19 cellular contexts compared by ENCODE assay signal in the genomic region with DNA sequence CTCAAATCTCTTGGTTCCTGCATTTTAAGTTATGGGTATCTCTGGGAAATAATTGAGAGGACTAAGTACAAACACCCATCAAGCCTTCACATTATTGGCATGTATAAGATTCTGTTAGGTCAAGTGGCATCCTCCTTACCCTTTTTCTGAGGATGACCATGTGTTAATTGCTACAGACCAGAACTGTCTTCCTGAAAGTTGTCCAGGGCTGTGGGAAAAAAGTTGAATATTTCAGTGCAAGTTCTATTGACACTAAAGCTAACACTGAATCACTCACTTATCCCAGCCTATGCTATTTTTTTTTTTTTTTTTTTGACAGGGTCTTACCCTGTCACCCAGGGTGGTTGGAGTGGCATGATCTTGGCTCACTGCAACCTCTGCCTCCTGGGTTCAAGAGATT.
DNase-seq lines count a peak whose midpoint lies in the region; ATAC-seq and TF ChIP-seq lines count a peak whose summit lies in the region.
"Had no signal": no experiment of that assay in that cellular context is flagged by ENCODE, and none has a peak within 500 bp of the region (broad histone marks: within the 10 kb centered on the region; RNA-seq: fewer than 3 reads in every experiment).

No MANE protein-coding gene starts in this region.

- no peaks in the 10 kb centered on the region for H3K27me3 ChIP-seq in AG04450 (ENCODE audit: control insufficient read depth, insufficient read depth, low read length)
- peaks cover 10% of the 10 kb centered on the region for H3K27me3 ChIP-seq in HUES48 (ENCODE audit: control insufficient read depth, insufficient read depth, low read length)
- H3K27me3 ChIP-seq: esophagus muscularis mucosa, MG63, spleen had no signal

- no peaks in the 10 kb centered on the region for H3K9me3 Mint-ChIP-seq in nephron
- H3K9me3 Mint-ChIP-seq: memory B cell had no signal

- DNase-seq in AG04450 (ENCODE audit: low read depth, low spot score) (no peak), cardiac fibroblast (ENCODE audit: low read depth in 2 of 2) (peak; percentile 45 to 70), foreskin fibroblast (no peak), left cardiac atrium (no peak), UCSD-AML1 (lab: John Stamatoyannopoulos, UW; ENCODE audit: unreplicated experiment) (no peak)
- DNase-seq: activated naive CD4-positive, alpha-beta T cell treated with anti-CD3 and anti-CD28 coated beads, Interleukin-2, amount 10 ng/mL, durations not matched to agents 7 days and 5 days; cerebellar nuclear complex; NCI-H2081 treated with DMSO at 0.1 percent for 48 hours; NCI-H82; nucleus accumbens; spleen had no signal

- intact Hi-C loops in left cardiac atrium (cut with DNase I) = no loop called here

- TF ChIP-seq CTCF in AG04450 (IDR thresholded peaks at IDR 0.05; ENCODE audit: low read depth, low read length) (no peak), cardiac fibroblast (IDR thresholded peaks at IDR 0.05; ENCODE audit: low read depth, low read length) (no peak), nephron (IDR thresholded peaks at IDR 0.05; ENCODE audit: unreplicated experiment in 3 of 3) (no peak), foreskin fibroblast (IDR thresholded peaks at IDR 0.05; ENCODE audit: low read depth, low read length) (no peak)

- POLR2A ChIA-PET in AG04450 (lab: Yijun Ruan, JAX) = interaction anchor here (0.7 to 1.1 kb wide), 3 partner anchors 21 to 45 kb away, joined by 3 to 5 read pairs (median 4); no protein-coding TSS in a partner anchor

- ATAC-seq in GM21723 (IDR thresholded peaks at IDR 0.05; ENCODE audit: unreplicated experiment) (no peak), left cardiac atrium (no peak)

- peaks cover 77% of the 10 kb centered on the region for H3K4me1 Mint-ChIP-seq in nephron

- CTCF ChIA-PET in AG04450 (lab: Charles Lee) = no interaction called here

- no peak overlapping the region for H3K9ac ChIP-seq in HUES48 (ENCODE audit: low read depth, low read length)

- H3K27ac ChIP-seq in AG04450 (ENCODE audit: low read depth, low read length) (peak overlapping the region; percentile 98), HUES48 (ENCODE audit: low read depth, low read length) (peak overlapping the region; percentile 59)

- H3K4me1 ChIP-seq in HUES48 (ENCODE audit: control insufficient read depth, insufficient read depth, low read length) = peaks cover 26% of the 10 kb centered on the region

- no peaks in the 10 kb centered on the region for H3K36me3 Mint-ChIP-seq in nephron (ENCODE audit: low read depth)
- H3K36me3 Mint-ChIP-seq: memory B cell had no signal

- H3K27me3 Mint-ChIP-seq in nephron (ENCODE audit: low read depth) = peaks cover 19% of the 10 kb centered on the region
- H3K27me3 Mint-ChIP-seq: B cell, memory B cell had no signal

- H3K4me3 Mint-ChIP-seq in nephron = no peak overlapping the region
- H3K4me3 Mint-ChIP-seq: activated naive CD4-positive, alpha-beta T cell treated with anti-CD3 and anti-CD28 coated beads, Interleukin-2, amount 10 ng/mL, durations not matched to agents 7 days and 5 days; B cell; memory B cell; T-helper 2 cell treated with Interferon-gamma antibody and Interleukin-4, amounts not matched to agents 5 μg/mL and 100 μg/mL, for 36 hours had no signal

- H3K36me3 ChIP-seq in HUES48 (ENCODE audit: control insufficient read depth, insufficient read depth, low read length) = no peaks in the 10 kb centered on the region
- H3K36me3 ChIP-seq: esophagus muscularis mucosa, MG63, spleen had no signal

- H3K27ac Mint-ChIP-seq in nephron = peak overlapping the region in 2 of 3 experiments; percentile 90 to 93
- H3K27ac Mint-ChIP-seq: activated naive CD4-positive, alpha-beta T cell treated with anti-CD3 and anti-CD28 coated beads, Interleukin-2, amount 10 ng/mL, durations not matched to agents 7 days and 5 days; B cell; T-helper 2 cell treated with Interferon-gamma antibody and Interleukin-4, amounts not matched to agents 5 μg/mL and 100 μg/mL, for 36 hours had no signal

- no peaks in the 10 kb centered on the region for H3K9me3 ChIP-seq in AG04450 (ENCODE audit: control insufficient read depth, insufficient read depth, low read length)
- H3K9me3 ChIP-seq in HUES48 (ENCODE audit: control insufficient read depth, insufficient read depth, low read length) = no peaks in the 10 kb centered on the region
- H3K9me3 ChIP-seq: esophagus muscularis mucosa, MG63, spleen had no signal

- no peak overlapping the region for H3K4me3 ChIP-seq in AG04450 (ENCODE audit: low read depth, low read length)
- H3K4me3 ChIP-seq in HUES48 (ENCODE audit: low read depth, low read length) = no peak overlapping the region
- no peak overlapping the region for H3K4me3 ChIP-seq in cardiac fibroblast (replicated peaks in 1 of 2; ENCODE audit: low read depth in 2 of 2, low read length in 2 of 2)
- H3K4me3 ChIP-seq in foreskin fibroblast (ENCODE audit: low read depth in 1 of 2, low read length in 2 of 2) = no peak overlapping the region
- H3K4me3 ChIP-seq: esophagus muscularis mucosa, MG63, spleen had no signal

Comparison
In these comparisons a context has a peak if more than half of its experiments do, and no peak if none do; other contexts are left out.
1. DNase-seq: peak in cardiac fibroblast (2 of 2); none in AG04450 (single experiment), foreskin fibroblast (0 of 2), left cardiac atrium (single experiment) and UCSD-AML1 (single experiment).